36 cellular contexts compared by ENCODE assay signal in genomic region chr10:62926407-62926806, GRCh38.
"Had no signal": no experiment of that assay in that cellular context is flagged by ENCODE, and none has a peak within 500 bp of the region (broad histone marks: within the 10 kb centered on the region; RNA-seq: fewer than 3 reads in every experiment).

No MANE protein-coding gene starts in this region.

- H3K4me3 Mint-ChIP-seq: activated B cell treated with CpG ODN at 0.5 μM for 24 hours; activated CD4-positive, alpha-beta memory T cell treated with anti-CD3 and anti-CD28 coated beads, Interleukin-2, amount 10 ng/mL, durations not matched to agents 7 days and 5 days; activated CD4-positive, alpha-beta T cell treated with anti-CD3 and anti-CD28 coated beads, Interleukin-2, amount 10 ng/mL, durations not matched to agents 24 days and 14 days; activated CD8-positive, alpha-beta memory T cell treated with anti-CD3 and anti-CD28 coated beads, Interleukin-2, amount 10 ng/mL, durations not matched to agents 7 days and 5 days; activated CD8-positive, alpha-beta T cell treated with anti-CD3 and anti-CD28 coated beads, Interleukin-2, amount 10 ng/mL, durations not matched to agents 7 days and 5 days; activated naive CD4-positive, alpha-beta T cell treated with anti-CD3 and anti-CD28 coated beads for 36 hours; activated naive CD8-positive, alpha-beta T cell treated with anti-CD3 and anti-CD28 coated beads for 36 hours; activated T-cell treated with anti-CD3 and anti-CD28 coated beads, Interleukin-2, amount 50 U/mL, for 24 hours; T-helper 1 cell treated with Interleukin-12 subunit alpha and Interleukin-12 subunit beta and Interleukin-4 antibody, amounts not matched to agents 30 μg/mL and 1 μg/mL, for 36 hours; T-helper 2 cell treated with Interferon-gamma antibody and Interleukin-4, amounts not matched to agents 5 μg/mL and 100 μg/mL, for 36 hours had no signal

- H3K36me3 ChIP-seq: adrenal gland, brain microvascular endothelial cell, breast epithelium had no signal

- H3K36me3 Mint-ChIP-seq: activated CD8-positive, alpha-beta memory T cell treated with anti-CD3 and anti-CD28 coated beads, Interleukin-2, amount 10 ng/mL, durations not matched to agents 7 days and 5 days; activated naive CD4-positive, alpha-beta T cell treated with anti-CD3 and anti-CD28 coated beads, Interleukin-2, amount 50 U/mL, for 72 hours; activated naive CD8-positive, alpha-beta T cell treated with anti-CD3 and anti-CD28 coated beads for 36 hours had no signal

- H3K9me3 Mint-ChIP-seq: activated B cell treated with CpG ODN at 0.5 μM for 24 hours; activated naive CD4-positive, alpha-beta T cell treated with anti-CD3 and anti-CD28 coated beads, Interleukin-2, amount 50 U/mL, for 72 hours; activated T-cell treated with anti-CD3 and anti-CD28 coated beads, Interleukin-2, amount 50 U/mL, for 24 hours; activated T-helper 2 cell treated with anti-CD3 and anti-CD28 coated beads, Interferon-gamma antibody, Interleukin-2, Interleukin-4, amounts not matched to agents 10 μg/mL and 5 μg/mL and 100 μg/mL, durations not matched to agents 14 hours and 24 hours and 36 hours; T-helper 1 cell treated with Interleukin-12 subunit alpha and Interleukin-12 subunit beta and Interleukin-4 antibody, amounts not matched to agents 30 μg/mL and 1 μg/mL, for 36 hours; T-helper 2 cell treated with Interferon-gamma antibody and Interleukin-4, amounts not matched to agents 5 μg/mL and 100 μg/mL, for 36 hours had no signal

- H3K4me1 ChIP-seq: body of pancreas, breast epithelium had no signal

- DNase-seq: activated B cell treated with CpG ODN at 0.5 μM for 24 hours; activated CD4-positive, alpha-beta memory T cell treated with anti-CD3 and anti-CD28 coated beads, Interleukin-2, amount 10 ng/mL, durations not matched to agents 7 days and 5 days; activated CD4-positive, alpha-beta T cell treated with anti-CD3 and anti-CD28 coated beads for 4 hours; activated CD4-positive, alpha-beta T cell treated with anti-CD3 and anti-CD28 coated beads, Interleukin-2, amount 10 ng/mL, durations not matched to agents 24 days and 14 days; activated CD4-positive, alpha-beta T cell treated with anti-CD3 and anti-CD28 coated beads, Interleukin-2, amount 50 U/mL, for 1 hour; activated CD4-positive, alpha-beta T cell treated with anti-CD3 and anti-CD28 coated beads, Interleukin-2, amount 50 U/mL, for 4 hours; activated CD4-positive, CD25-positive, alpha-beta regulatory T cell treated with anti-CD3 and anti-CD28 coated beads, Interleukin-2, amount 50 U/mL, for 72 hours; activated CD8-positive, alpha-beta memory T cell treated with anti-CD3 and anti-CD28 coated beads for 24 hours; activated CD8-positive, alpha-beta memory T cell treated with anti-CD3 and anti-CD28 coated beads, Interleukin-2, amount 10 ng/mL, durations not matched to agents 7 days and 5 days; activated CD8-positive, alpha-beta memory T cell treated with anti-CD3 and anti-CD28 coated beads, Interleukin-2, amount 50 U/mL, for 48 hours; activated CD8-positive, alpha-beta T cell treated with anti-CD3 and anti-CD28 coated beads, Interleukin-2, amount 10 ng/mL, durations not matched to agents 7 days and 5 days; activated effector memory CD4-positive, alpha-beta T cell treated with Interleukin-2 at 50 U/mL for 16 hours; activated gamma-delta T cell treated with Interleukin-2 at 50 U/mL for 16 hours; activated naive CD4-positive, alpha-beta T cell; activated naive CD4-positive, alpha-beta T cell treated with anti-CD3 and anti-CD28 coated beads for 36 hours; activated naive CD4-positive, alpha-beta T cell treated with anti-CD3 and anti-CD28 coated beads, Interleukin-2, amount 50 U/mL, for 16 hours; activated naive CD8-positive, alpha-beta T cell treated with anti-CD3 and anti-CD28 coated beads for 36 hours; activated T-cell treated with anti-CD3 and anti-CD28 coated beads, Interleukin-2, amount 50 U/mL, for 24 hours; activated T-cell treated with anti-CD3 and anti-CD28 coated beads, Interleukin-2, amount 50 U/mL, for 48 hours; adrenal gland; amniotic stem cell; aorta; body of pancreas; brain microvascular endothelial cell; central memory CD4-positive, alpha-beta T cell; T-helper 1 cell; T-helper 2 cell; T-helper 9 cell had no signal

- FAIRE-seq: astrocyte, TTC549 had no signal

- H3K27me3 ChIP-seq: body of pancreas, brain microvascular endothelial cell, breast epithelium had no signal

- H3K27me3 Mint-ChIP-seq: activated B cell treated with CpG ODN at 0.5 μM for 24 hours had no signal

- ATAC-seq: activated CD8-positive, alpha-beta memory T cell treated with anti-CD3 and anti-CD28 coated beads, Interleukin-2, amount 10 ng/mL, durations not matched to agents 7 days and 5 days; activated CD8-positive, alpha-beta T cell treated with anti-CD3 and anti-CD28 coated beads, Interleukin-2, amount 10 ng/mL, durations not matched to agents 7 days and 5 days; activated naive CD4-positive, alpha-beta T cell treated with anti-CD3 and anti-CD28 coated beads, Interleukin-2, amount 50 U/mL, for 72 hours; body of pancreas had no signal

- H3K9me3 ChIP-seq: adrenal gland, body of pancreas, breast epithelium had no signal

- H3K4me1 Mint-ChIP-seq: activated B cell treated with CpG ODN at 0.5 μM for 24 hours; activated CD4-positive, alpha-beta memory T cell treated with anti-CD3 and anti-CD28 coated beads, Interleukin-2, amount 10 ng/mL, durations not matched to agents 7 days and 5 days; activated CD4-positive, alpha-beta T cell treated with anti-CD3 and anti-CD28 coated beads, Interleukin-2, amount 10 ng/mL, durations not matched to agents 24 days and 14 days; activated CD8-positive, alpha-beta memory T cell treated with anti-CD3 and anti-CD28 coated beads, Interleukin-2, amount 10 ng/mL, durations not matched to agents 7 days and 5 days; activated naive CD8-positive, alpha-beta T cell treated with anti-CD3 and anti-CD28 coated beads for 36 hours had no signal

- H3K27ac ChIP-seq: adrenal gland, body of pancreas, brain microvascular endothelial cell, breast epithelium, VCaP had no signal

- H3K27ac Mint-ChIP-seq: activated B cell treated with CpG ODN at 0.5 μM for 24 hours; activated CD4-positive, alpha-beta memory T cell treated with anti-CD3 and anti-CD28 coated beads, Interleukin-2, amount 10 ng/mL, durations not matched to agents 7 days and 5 days; activated CD4-positive, alpha-beta T cell treated with anti-CD3 and anti-CD28 coated beads, Interleukin-2, amount 10 ng/mL, durations not matched to agents 24 days and 14 days; activated CD8-positive, alpha-beta memory T cell treated with anti-CD3 and anti-CD28 coated beads, Interleukin-2, amount 10 ng/mL, durations not matched to agents 7 days and 5 days; activated CD8-positive, alpha-beta T cell treated with anti-CD3 and anti-CD28 coated beads, Interleukin-2, amount 10 ng/mL, durations not matched to agents 7 days and 5 days; activated naive CD4-positive, alpha-beta T cell treated with anti-CD3 and anti-CD28 coated beads for 36 hours; activated naive CD4-positive, alpha-beta T cell treated with anti-CD3 and anti-CD28 coated beads, Interleukin-2, amount 50 U/mL, for 72 hours; activated naive CD8-positive, alpha-beta T cell treated with anti-CD3 and anti-CD28 coated beads for 36 hours; activated T-cell treated with anti-CD3 and anti-CD28 coated beads, Interleukin-2, amount 50 U/mL, for 24 hours; activated T-helper 2 cell treated with anti-CD3 and anti-CD28 coated beads, Interferon-gamma antibody, Interleukin-2, Interleukin-4, amounts not matched to agents 10 μg/mL and 5 μg/mL and 100 μg/mL, durations not matched to agents 14 hours and 24 hours and 36 hours; T-helper 1 cell treated with Interleukin-12 subunit alpha and Interleukin-12 subunit beta and Interleukin-4 antibody, amounts not matched to agents 30 μg/mL and 1 μg/mL, for 36 hours; T-helper 2 cell treated with Interferon-gamma antibody and Interleukin-4, amounts not matched to agents 5 μg/mL and 100 μg/mL, for 36 hours had no signal

- H3K4me3 ChIP-seq: adrenal gland, body of pancreas, breast epithelium had no signal
